1 cellular context compared by ENCODE assay signal in the genomic region with DNA sequence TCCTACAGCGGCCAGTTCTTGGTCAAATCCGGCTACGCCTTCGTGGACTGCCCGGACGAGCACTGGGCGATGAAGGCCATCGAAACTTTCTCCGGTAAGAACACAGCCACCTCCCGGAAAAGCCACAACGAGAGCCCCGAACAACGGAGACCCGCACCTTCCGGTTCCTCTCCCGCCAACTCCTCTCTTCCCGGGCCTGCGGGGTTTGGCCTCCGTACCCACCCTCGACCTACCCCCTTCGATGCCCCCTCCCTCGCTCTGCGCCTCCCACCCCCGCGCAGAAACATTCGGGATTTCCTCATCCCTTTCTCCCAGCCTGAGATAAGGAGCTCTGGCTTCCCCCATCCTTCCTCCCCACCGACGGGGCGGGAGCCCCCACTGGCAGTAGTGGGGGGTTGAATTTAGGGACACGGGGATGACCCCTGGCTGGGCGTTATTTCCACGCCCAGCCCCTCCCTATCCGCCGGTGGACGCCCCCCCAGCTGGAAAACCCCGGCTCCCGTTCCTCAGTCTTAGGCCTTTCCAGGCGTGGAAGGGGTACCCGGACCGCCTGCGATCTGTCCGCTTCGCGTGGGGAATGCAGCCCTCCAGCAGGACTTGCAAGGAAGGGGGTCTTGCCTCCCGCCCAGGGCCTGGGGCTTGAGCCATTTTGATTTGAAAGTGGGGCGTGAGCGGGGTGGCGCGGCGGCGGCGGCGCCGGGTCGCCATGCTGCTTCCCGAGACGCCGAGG.
TF ChIP-seq lines count a peak whose summit lies in the region.

No MANE protein-coding gene starts in this region.

TF ChIP-seq in K562, 482 proteins besides CTCF, POLR2A, EP300 and RAD21 (continued from another document and continues in another):
- TF ChIP-seq, protein P1, sequence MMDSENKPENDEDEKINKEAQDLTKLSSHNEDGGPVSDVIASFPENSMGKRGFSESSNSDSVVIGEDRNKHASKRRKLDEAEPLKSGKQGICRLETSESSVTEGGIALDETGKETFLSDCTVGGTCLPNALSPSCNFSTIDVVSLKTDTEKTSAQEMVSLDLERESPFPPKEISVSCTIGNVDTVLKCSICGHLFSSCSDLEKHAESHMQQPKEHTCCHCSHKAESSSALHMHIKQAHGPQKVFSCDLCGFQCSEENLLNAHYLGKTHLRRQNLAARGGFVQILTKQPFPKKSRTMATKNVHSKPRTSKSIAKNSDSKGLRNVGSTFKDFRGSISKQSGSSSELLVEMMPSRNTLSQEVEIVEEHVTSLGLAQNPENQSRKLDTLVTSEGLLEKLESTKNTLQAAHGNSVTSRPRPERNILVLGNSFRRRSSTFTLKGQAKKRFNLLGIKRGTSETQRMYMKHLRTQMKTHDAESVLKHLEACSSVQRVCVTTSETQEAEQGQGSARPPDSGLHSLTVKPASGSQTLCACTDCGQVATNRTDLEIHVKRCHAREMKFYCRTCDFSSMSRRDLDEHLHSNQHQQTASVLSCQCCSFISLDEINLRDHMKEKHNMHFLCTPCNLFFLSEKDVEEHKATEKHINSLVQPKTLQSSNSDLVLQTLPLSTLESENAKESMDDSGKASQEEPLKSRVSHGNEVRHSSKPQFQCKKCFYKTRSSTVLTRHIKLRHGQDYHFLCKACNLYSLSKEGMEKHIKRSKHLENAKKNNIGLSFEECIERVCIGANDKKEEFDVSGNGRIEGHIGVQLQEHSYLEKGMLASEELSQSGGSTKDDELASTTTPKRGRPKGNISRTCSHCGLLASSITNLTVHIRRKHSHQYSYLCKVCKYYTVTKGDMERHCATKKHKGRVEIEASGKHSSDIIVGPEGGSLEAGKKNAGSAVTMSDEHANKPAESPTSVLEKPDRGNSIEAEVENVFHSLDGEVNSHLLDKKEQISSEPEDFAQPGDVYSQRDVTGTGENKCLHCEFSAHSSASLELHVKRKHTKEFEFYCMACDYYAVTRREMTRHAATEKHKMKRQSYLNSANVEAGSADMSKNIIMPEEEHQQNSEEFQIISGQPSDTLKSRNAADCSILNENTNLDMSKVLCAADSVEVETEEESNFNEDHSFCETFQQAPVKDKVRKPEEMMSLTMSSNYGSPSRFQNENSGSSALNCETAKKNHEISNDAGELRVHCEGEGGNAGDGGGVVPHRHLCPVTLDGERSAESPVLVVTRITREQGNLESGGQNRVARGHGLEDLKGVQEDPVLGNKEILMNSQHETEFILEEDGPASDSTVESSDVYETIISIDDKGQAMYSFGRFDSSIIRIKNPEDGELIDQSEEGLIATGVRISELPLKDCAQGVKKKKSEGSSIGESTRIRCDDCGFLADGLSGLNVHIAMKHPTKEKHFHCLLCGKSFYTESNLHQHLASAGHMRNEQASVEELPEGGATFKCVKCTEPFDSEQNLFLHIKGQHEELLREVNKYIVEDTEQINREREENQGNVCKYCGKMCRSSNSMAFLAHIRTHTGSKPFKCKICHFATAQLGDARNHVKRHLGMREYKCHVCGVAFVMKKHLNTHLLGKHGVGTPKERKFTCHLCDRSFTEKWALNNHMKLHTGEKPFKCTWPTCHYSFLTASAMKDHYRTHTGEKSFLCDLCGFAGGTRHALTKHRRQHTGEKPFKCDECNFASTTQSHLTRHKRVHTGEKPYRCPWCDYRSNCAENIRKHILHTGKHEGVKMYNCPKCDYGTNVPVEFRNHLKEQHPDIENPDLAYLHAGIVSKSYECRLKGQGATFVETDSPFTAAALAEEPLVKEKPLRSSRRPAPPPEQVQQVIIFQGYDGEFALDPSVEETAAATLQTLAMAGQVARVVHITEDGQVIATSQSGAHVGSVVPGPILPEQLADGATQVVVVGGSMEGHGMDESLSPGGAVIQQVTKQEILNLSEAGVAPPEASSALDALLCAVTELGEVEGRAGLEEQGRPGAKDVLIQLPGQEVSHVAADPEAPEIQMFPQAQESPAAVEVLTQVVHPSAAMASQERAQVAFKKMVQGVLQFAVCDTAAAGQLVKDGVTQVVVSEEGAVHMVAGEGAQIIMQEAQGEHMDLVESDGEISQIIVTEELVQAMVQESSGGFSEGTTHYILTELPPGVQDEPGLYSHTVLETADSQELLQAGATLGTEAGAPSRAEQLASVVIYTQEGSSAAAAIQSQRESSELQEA (IDR thresholded peaks at IDR 0.05; ENCODE audit: low read depth), result no peak
- TF ChIP-seq CCNT2 (IDR thresholded peaks at IDR 0.05; ENCODE audit: borderline replicate concordance, extremely low read depth, insufficient read length, low read depth, low read length) (no peak), ZNF280B (CRISPR knock-in tag; IDR thresholded peaks at IDR 0.05) (no peak), NCOA6 (IDR thresholded peaks at IDR 0.05) (no peak), MED1 (CRISPR knock-in tag; IDR thresholded peaks at IDR 0.05; ENCODE audit: borderline replicate concordance) (no peak), SMARCB1 (IDR thresholded peaks at IDR 0.05; ENCODE audit: insufficient read length, low read depth) (no peak), CHD7 (IDR thresholded peaks at IDR 0.05; ENCODE audit: low read depth, low read length) (no peak), CXXC5 (CRISPR knock-in tag; IDR thresholded peaks at IDR 0.05) (peak; percentile 31; the same call in 1 of the 2 replicates), CSDE1 (IDR thresholded peaks at IDR 0.05) (no peak), NR2C1 (IDR thresholded peaks at IDR 0.05) (no peak), NR2C1 (tag; IDR thresholded peaks at IDR 0.05) (peak; percentile 34; the same call in 1 of the 2 replicates), CTBP1 (IDR thresholded peaks at IDR 0.05; ENCODE audit: borderline replicate concordance) (0 out of 2 replicates have a peak, but pooled peaks have one; percentile 3), POLR2AphosphoS5 (IDR thresholded peaks at IDR 0.05; ENCODE audit: control insufficient read depth, insufficient read depth, low read depth, low read length) (0 out of 2 replicates have a peak, but pooled peaks have one; percentile 18), TEAD4 (IDR thresholded peaks at IDR 0.05; ENCODE audit: low read length) (0 out of 2 replicates have a peak, but pooled peaks have one; percentile 38), TEAD4 (CRISPR knock-in tag; IDR thresholded peaks at IDR 0.05; ENCODE audit: borderline replicate concordance) (no peak), HBP1 (CRISPR knock-in tag; IDR thresholded peaks at IDR 0.05) (no peak)
- TF ChIP-seq, protein P2, sequence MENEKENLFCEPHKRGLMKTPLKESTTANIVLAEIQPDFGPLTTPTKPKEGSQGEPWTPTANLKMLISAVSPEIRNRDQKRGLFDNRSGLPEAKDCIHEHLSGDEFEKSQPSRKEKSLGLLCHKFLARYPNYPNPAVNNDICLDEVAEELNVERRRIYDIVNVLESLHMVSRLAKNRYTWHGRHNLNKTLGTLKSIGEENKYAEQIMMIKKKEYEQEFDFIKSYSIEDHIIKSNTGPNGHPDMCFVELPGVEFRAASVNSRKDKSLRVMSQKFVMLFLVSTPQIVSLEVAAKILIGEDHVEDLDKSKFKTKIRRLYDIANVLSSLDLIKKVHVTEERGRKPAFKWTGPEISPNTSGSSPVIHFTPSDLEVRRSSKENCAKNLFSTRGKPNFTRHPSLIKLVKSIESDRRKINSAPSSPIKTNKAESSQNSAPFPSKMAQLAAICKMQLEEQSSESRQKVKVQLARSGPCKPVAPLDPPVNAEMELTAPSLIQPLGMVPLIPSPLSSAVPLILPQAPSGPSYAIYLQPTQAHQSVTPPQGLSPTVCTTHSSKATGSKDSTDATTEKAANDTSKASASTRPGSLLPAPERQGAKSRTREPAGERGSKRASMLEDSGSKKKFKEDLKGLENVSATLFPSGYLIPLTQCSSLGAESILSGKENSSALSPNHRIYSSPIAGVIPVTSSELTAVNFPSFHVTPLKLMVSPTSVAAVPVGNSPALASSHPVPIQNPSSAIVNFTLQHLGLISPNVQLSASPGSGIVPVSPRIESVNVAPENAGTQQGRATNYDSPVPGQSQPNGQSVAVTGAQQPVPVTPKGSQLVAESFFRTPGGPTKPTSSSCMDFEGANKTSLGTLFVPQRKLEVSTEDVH (IDR thresholded peaks at IDR 0.05; ENCODE audit: low read depth, partially characterized antibody), result no peak
- TF ChIP-seq, protein P3, sequence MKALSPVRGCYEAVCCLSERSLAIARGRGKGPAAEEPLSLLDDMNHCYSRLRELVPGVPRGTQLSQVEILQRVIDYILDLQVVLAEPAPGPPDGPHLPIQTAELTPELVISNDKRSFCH (CRISPR knock-in tag; IDR thresholded peaks at IDR 0.05), result no peak
- TF ChIP-seq, protein P3 (tag; IDR thresholded peaks at IDR 0.05), result no peak
